8 cellular contexts compared by ENCODE assay signal in genomic region chr6:47097092-47097945, GRCh38. TPM values are rescaled to one million over a fixed set of nuclear protein-coding genes. Genes with fewer than 3 reads are reported as not detected.
DNase-seq lines count a peak whose midpoint lies in the region; ATAC-seq, FAIRE-seq and TF ChIP-seq lines count a peak whose summit lies in the region.

No MANE protein-coding gene starts in this region.

- H3K9me3 ChIP-seq in MG63: no peaks in the 10 kb centered on the region

- no peaks in the 10 kb centered on the region for H3K36me3 ChIP-seq in MG63
- no peaks in the 10 kb centered on the region for H3K36me3 ChIP-seq in bronchial epithelial cell (ENCODE audit: control insufficient read depth, insufficient read depth, low read length)

- H3K4me3 ChIP-seq in MG63 (no peak overlapping the region), bronchial epithelial cell (ENCODE audit: low read depth, low read length) (no peak overlapping the region)

- no peak overlapping the region for H3K4me3 Mint-ChIP-seq in stimulated activated effector memory CD8-positive, alpha-beta T cell treated with anti-CD3 and anti-CD28 coated beads, Interleukin-12 subunit alpha, Interleukin-12 subunit beta, amount 100 ng/mL, for 72 hours

- peak; percentile 9 for FAIRE-seq in GM12892 (lab: Jason Lieb, UNC)
- no peak for FAIRE-seq in bronchial epithelial cell (lab: Jason Lieb, UNC)

- H3K27me3 ChIP-seq in MG63 (no peaks in the 10 kb centered on the region), bronchial epithelial cell (ENCODE audit: control insufficient read depth, insufficient read depth, low read length) (no peaks in the 10 kb centered on the region)

- no peaks in the 10 kb centered on the region for H3K36me3 Mint-ChIP-seq in stimulated activated effector memory CD8-positive, alpha-beta T cell treated with anti-CD3 and anti-CD28 coated beads, Interleukin-12 subunit alpha, Interleukin-12 subunit beta, amount 100 ng/mL, for 72 hours

- DNase-seq in AG08396 (ENCODE audit: low spot score): peak; percentile 76
- peak; percentile 20 for DNase-seq in GM12892 (ENCODE audit: insufficient read length)
- peak; percentile 34 for DNase-seq in MG63
- peak; percentile 89 for DNase-seq in RPMI7951 (ENCODE audit: low read depth)
- DNase-seq in bronchial epithelial cell (ENCODE audit: low read depth): peak; percentile 86
- peak; percentile 71 for DNase-seq in kidney glomerular epithelial cell (lab: John Stamatoyannopoulos, UW)
- no peak for DNase-seq in stimulated activated effector memory CD8-positive, alpha-beta T cell treated with anti-CD3 and anti-CD28 coated beads, Interleukin-12 subunit alpha, Interleukin-12 subunit beta, amount 100 ng/mL, for 72 hours (ENCODE audit: low spot score in 2 of 2)

- peak; percentile 92 for ATAC-seq in HG02623 (IDR thresholded peaks at IDR 0.05; ENCODE audit: unreplicated experiment)
- ATAC-seq in stimulated activated effector memory CD8-positive, alpha-beta T cell treated with anti-CD3 and anti-CD28 coated beads, Interleukin-12 subunit alpha, Interleukin-12 subunit beta, amount 100 ng/mL, for 72 hours: peak; percentile 56

- H3K9me3 Mint-ChIP-seq in stimulated activated effector memory CD8-positive, alpha-beta T cell treated with anti-CD3 and anti-CD28 coated beads, Interleukin-12 subunit alpha, Interleukin-12 subunit beta, amount 100 ng/mL, for 72 hours: peaks cover 2% of the 10 kb centered on the region

- no peak for TF ChIP-seq POLR2A in GM12892 (IDR thresholded peaks at IDR 0.05; ENCODE audit: low read depth, low read length)

- TF ChIP-seq CTCF in bronchial epithelial cell (IDR thresholded peaks at IDR 0.05; ENCODE audit: insufficient read depth, low read length, severe bottlenecking): peak; percentile 66

- H3K27ac Mint-ChIP-seq in stimulated activated effector memory CD8-positive, alpha-beta T cell treated with anti-CD3 and anti-CD28 coated beads, Interleukin-12 subunit alpha, Interleukin-12 subunit beta, amount 100 ng/mL, for 72 hours: no peak overlapping the region

- no peaks in the 10 kb centered on the region for H3K4me1 Mint-ChIP-seq in stimulated activated effector memory CD8-positive, alpha-beta T cell treated with anti-CD3 and anti-CD28 coated beads, Interleukin-12 subunit alpha, Interleukin-12 subunit beta, amount 100 ng/mL, for 72 hours

RNA-seq across cellular contexts. Expression of gene ADGRF1, which starts 55.2 kb away (rescaled TPM):
- polyA plus RNA-seq in GM12892 (2012; ENCODE audit: missing spikeins): not detected
- total RNA-seq in MG63 (2014; rRNA removed; shearing (Covaris generic); ENCODE audit: low replicate concordance): not detected in 2 replicates
- 0.24 and 0.39 TPM in 2 replicates for total RNA-seq in RPMI7951 (2014; rRNA removed; shearing (Covaris generic))
- total RNA-seq in bronchial epithelial cell: 5.5 and 10.1 TPM in 2 replicates

Comparison
In these comparisons a context has a peak if more than half of its experiments do, and no peak if none do; other contexts are left out.
1. DNase-seq: peak in AG08396 (single experiment), GM12892 (single experiment), MG63 (single experiment), RPMI7951 (single experiment), bronchial epithelial cell (single experiment) and kidney glomerular epithelial cell (single experiment); none in stimulated activated effector memory CD8-positive, alpha-beta T cell treated with anti-CD3 and anti-CD28 coated beads, Interleukin-12 subunit alpha, Interleukin-12 subunit beta, amount 100 ng/mL, for 72 hours (0 of 2).